ENCODE assay signal across 9 cellular contexts in genomic region chr5:32531885-32532520, GRCh38. TPM values are rescaled to one million over a fixed set of nuclear protein-coding genes. Genes with fewer than 3 reads are reported as not detected.
DNase-seq lines count a peak whose midpoint lies in the region; TF ChIP-seq lines count a peak whose summit lies in the region.
"Had no signal": no experiment of that assay in that cellular context is flagged by ENCODE, and none has a peak within 500 bp of the region (broad histone marks: within the 10 kb centered on the region; RNA-seq: fewer than 3 reads in every experiment).

No MANE protein-coding gene starts in this region.

- H3K4me3 ChIP-seq in H7 (ENCODE audit: insufficient read depth, low read depth, low read length) (no peak overlapping the region), MM.1S (ENCODE audit: low read length) (peak overlapping the region; percentile 64), fibroblast of the aortic adventitia (ENCODE audit: low read depth, low read length) (peak overlapping the region; percentile 9)

- no peaks in the 10 kb centered on the region for H3K9me3 ChIP-seq in MM.1S (replicated peaks; ENCODE audit: insufficient read depth, low read length)

- H3K79me2 ChIP-seq in MM.1S (ENCODE audit: low read length): peaks cover 41% of the 10 kb centered on the region

- no peak for TF ChIP-seq CTCF in MM.1S (IDR thresholded peaks at IDR 0.05; ENCODE audit: low read length)
- TF ChIP-seq CTCF in fibroblast of the aortic adventitia (IDR thresholded peaks at IDR 0.05; ENCODE audit: insufficient read depth, low read length): no peak

- H3K9me3 Mint-ChIP-seq in activated CD4-positive, alpha-beta memory T cell treated with anti-CD3 and anti-CD28 coated beads, Interleukin-2, amount 10 ng/mL, durations not matched to agents 7 days and 5 days: no peaks in the 10 kb centered on the region

- H3K27me3 ChIP-seq in H7 (ENCODE audit: control insufficient read depth, insufficient read depth, low read length) (no peaks in the 10 kb centered on the region), MM.1S (replicated peaks; ENCODE audit: insufficient read depth, low read length) (no peaks in the 10 kb centered on the region)

- no peaks in the 10 kb centered on the region for H3K36me3 ChIP-seq in H7 (replicated peaks; ENCODE audit: control insufficient read depth, insufficient read depth, low read length)
- no peaks in the 10 kb centered on the region for H3K36me3 ChIP-seq in MM.1S (replicated peaks; ENCODE audit: insufficient read depth, low read length)

- POLR2A ChIA-PET in activated CD4-positive, alpha-beta memory T cell treated with anti-CD3 and anti-CD28 coated beads, Interleukin-2, amount 10 ng/mL, durations not matched to agents 7 days and 5 days (lab: Charles Lee): interaction anchor here (0.8 to 9.6 kb wide), 17 partner anchors 9 to 358 kb away, joined by 3 to 210 read pairs (median 5); partner anchors contain the start of genes GOLPH3, SUB1 and ZFR

- peak overlapping the region; percentile 77 for H3K9ac ChIP-seq in MM.1S (ENCODE audit: low read length)

- H3K27me3 Mint-ChIP-seq in activated CD4-positive, alpha-beta memory T cell treated with anti-CD3 and anti-CD28 coated beads, Interleukin-2, amount 10 ng/mL, durations not matched to agents 7 days and 5 days: no peaks in the 10 kb centered on the region

- DNase-seq in DMS 273 (lab: John Stamatoyannopoulos, UW; ENCODE audit: unreplicated experiment) (peak; percentile 72), DMS 273 treated with DMSO at 0.1 percent for 48 hours (lab: John Stamatoyannopoulos, UW) (no peak), H7 (peak; percentile 38), MM.1S (peak; percentile 65), fibroblast of the aortic adventitia (ENCODE audit: low read depth) (peak; percentile 45), mucosa of gallbladder (ENCODE audit: low spot score) (no peak)
- DNase-seq in activated CD4-positive, alpha-beta memory T cell treated with anti-CD3 and anti-CD28 coated beads, Interleukin-2, amount 10 ng/mL, durations not matched to agents 7 days and 5 days: peak; percentile 73
- peak; percentile 63 for DNase-seq in stimulated activated CD4-positive, alpha-beta T cell treated with anti-CD3 and anti-CD28 coated beads, Interleukin-4, amount 100 ng/mL, for 24 hours

- peaks cover 41% of the 10 kb centered on the region for H3K4me1 ChIP-seq in MM.1S (ENCODE audit: low read length)

- H3K27ac Mint-ChIP-seq in activated CD4-positive, alpha-beta memory T cell treated with anti-CD3 and anti-CD28 coated beads, Interleukin-2, amount 10 ng/mL, durations not matched to agents 7 days and 5 days: peak overlapping the region; percentile 86

- H3K4me1 Mint-ChIP-seq in activated CD4-positive, alpha-beta memory T cell treated with anti-CD3 and anti-CD28 coated beads, Interleukin-2, amount 10 ng/mL, durations not matched to agents 7 days and 5 days: peaks cover 69% of the 10 kb centered on the region

- no peaks in the 10 kb centered on the region for H4K20me1 ChIP-seq in MM.1S (ENCODE audit: insufficient read depth, low read length)

- CTCF ChIA-PET in activated CD4-positive, alpha-beta memory T cell treated with anti-CD3 and anti-CD28 coated beads, Interleukin-2, amount 10 ng/mL, durations not matched to agents 7 days and 5 days (lab: Charles Lee): interaction anchor here (1.1 to 2.4 kb wide), 7 partner anchors 10 to 58 kb away, joined by 3 to 24 read pairs (median 5); no protein-coding TSS in a partner anchor

- H3K4me3 Mint-ChIP-seq in activated CD4-positive, alpha-beta memory T cell treated with anti-CD3 and anti-CD28 coated beads, Interleukin-2, amount 10 ng/mL, durations not matched to agents 7 days and 5 days: peak overlapping the region; percentile 77

- H3K9me2 ChIP-seq in MM.1S (replicated peaks; ENCODE audit: insufficient read depth, low read length): no peaks in the 10 kb centered on the region

- peaks cover 23% of the 10 kb centered on the region for H3K36me3 Mint-ChIP-seq in activated CD4-positive, alpha-beta memory T cell treated with anti-CD3 and anti-CD28 coated beads, Interleukin-2, amount 10 ng/mL, durations not matched to agents 7 days and 5 days (ENCODE audit: low read depth)

- H2AFZ ChIP-seq in MM.1S (ENCODE audit: low read length): peak overlapping the region; percentile 28; the same call in 1 of the 2 replicates

- peak overlapping the region; percentile 77 for H3K4me2 ChIP-seq in MM.1S (ENCODE audit: low read depth, low read length)

- peak overlapping the region; percentile 91 for H3K27ac ChIP-seq in MM.1S (ENCODE audit: low read length)
- H3K27ac ChIP-seq: 22Rv1 had no signal

- H3F3A ChIP-seq in MM.1S (ENCODE audit: insufficient read depth, low read length): peaks cover 46% of the 10 kb centered on the region

RNA-seq across cellular contexts. Expression of gene SUB1, which starts 53.4 kb away (rescaled TPM):
- total RNA-seq in H7 (2014; rRNA removed; shearing (Covaris generic)): 138 and 154 TPM in 2 replicates
- total RNA-seq in activated CD4-positive, alpha-beta memory T cell treated with anti-CD3 and anti-CD28 coated beads, Interleukin-2, amount 10 ng/mL, durations not matched to agents 7 days and 5 days: 100 to 1,000 TPM; 603 to 618 TPM
- 313 and 807 TPM in 2 replicates for total RNA-seq in fibroblast of the aortic adventitia (ENCODE audit: low replicate concordance)
- total RNA-seq in mucosa of gallbladder: 152 TPM

Comparison
In these comparisons a context has a peak if more than half of its experiments do, and no peak if none do; other contexts are left out.
1. DNase-seq: peak in DMS 273 (single experiment), H7 (single experiment), MM.1S (single experiment), activated CD4-positive, alpha-beta memory T cell treated with anti-CD3 and anti-CD28 coated beads, Interleukin-2, amount 10 ng/mL, durations not matched to agents 7 days and 5 days (single experiment), fibroblast of the aortic adventitia (single experiment) and stimulated activated CD4-positive, alpha-beta T cell treated with anti-CD3 and anti-CD28 coated beads, Interleukin-4, amount 100 ng/mL, for 24 hours (single experiment); none in DMS 273 treated with DMSO at 0.1 percent for 48 hours (single experiment) and mucosa of gallbladder (single experiment).